Comparison of ENCODE assay signal across 8 cellular contexts in the genomic region with DNA sequence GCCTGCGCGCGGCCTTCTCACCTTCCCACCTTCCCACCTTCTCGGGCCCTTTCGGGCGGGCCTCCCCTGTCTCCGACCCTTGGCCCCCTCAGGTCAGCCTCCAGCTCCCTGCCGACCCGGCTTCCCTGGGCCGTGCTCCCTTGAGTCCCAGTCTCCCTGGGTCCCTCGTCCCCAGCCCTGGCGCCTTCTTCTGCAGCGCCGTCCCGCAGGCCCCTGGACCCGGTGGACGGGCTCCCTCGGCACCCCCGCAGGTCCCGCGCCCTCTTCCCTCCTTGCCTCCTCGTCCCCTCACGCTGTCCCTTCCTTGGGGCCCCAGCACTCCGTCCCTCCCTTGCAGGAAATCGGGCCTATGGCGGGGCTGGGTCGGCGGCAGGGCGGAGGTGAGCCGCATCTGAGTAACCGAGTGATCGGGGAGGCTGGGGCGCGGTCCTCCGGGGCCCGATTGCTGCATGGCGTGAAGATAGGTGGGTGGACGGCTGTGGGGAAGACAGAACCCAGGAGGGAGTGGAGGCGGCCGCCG. TPM values are rescaled to one million over a fixed set of nuclear protein-coding genes. Genes with fewer than 3 reads are reported as not detected.
DNase-seq lines count a peak whose midpoint lies in the region; ATAC-seq and TF ChIP-seq lines count a peak whose summit lies in the region.

No MANE protein-coding gene starts in this region.

- peak overlapping the region; percentile 96 for H3K9ac ChIP-seq in neural progenitor cell

- no peaks in the 10 kb centered on the region for H3K9me3 Mint-ChIP-seq in neural progenitor cell

- H3K27me3 ChIP-seq in neural progenitor cell: no peaks in the 10 kb centered on the region

- TF ChIP-seq CTCF in neural progenitor cell (IDR thresholded peaks at IDR 0.05): no peak

- H3F3A ChIP-seq in neural progenitor cell (ENCODE audit: low read depth): peaks cover 13% of the 10 kb centered on the region

- H3K27me3 Mint-ChIP-seq in neural progenitor cell (ENCODE audit: insufficient read depth, low read depth): peaks cover 6% of the 10 kb centered on the region

- H3K79me2 ChIP-seq in neural progenitor cell (ENCODE audit: low read depth): peaks cover 64% of the 10 kb centered on the region

- no peak overlapping the region for H3K27ac Mint-ChIP-seq in neural progenitor cell

- peak overlapping the region; percentile 85 for H3K4me2 ChIP-seq in neural progenitor cell

- peak; percentile 45 for DNase-seq in NCI-H748 (lab: John Stamatoyannopoulos, UW; ENCODE audit: unreplicated experiment)
- DNase-seq in NCI-H748 treated with DMSO at 0.1 percent for 48 hours (lab: John Stamatoyannopoulos, UW): no peak
- DNase-seq in activated CD8-positive, alpha-beta memory T cell treated with anti-CD3 and anti-CD28 coated beads, Interleukin-2, amount 50 U/mL, for 4 hours: peak; percentile 50
- DNase-seq in neural progenitor cell (ENCODE audit: low spot score): peak; percentile 40
- no peak for DNase-seq in DMS153 (lab: John Stamatoyannopoulos, UW)
- DNase-seq in superior temporal gyrus (ENCODE audit: extremely low spot score): no peak

- H2AFZ ChIP-seq in neural progenitor cell (replicated peaks): no peak overlapping the region

- peaks cover 31% of the 10 kb centered on the region for H3K4me1 Mint-ChIP-seq in neural progenitor cell

- peak; percentile 6 for ATAC-seq in HG03460 (IDR thresholded peaks at IDR 0.05; ENCODE audit: unreplicated experiment)
- ATAC-seq in esophagus mucosa: peak; percentile 36

- peaks cover 6% of the 10 kb centered on the region for H3K36me3 Mint-ChIP-seq in neural progenitor cell

- H3K4me3 ChIP-seq in neural progenitor cell: peak overlapping the region; percentile 97

- H3K4me3 Mint-ChIP-seq in neural progenitor cell: peak overlapping the region; percentile 94

- no peaks in the 10 kb centered on the region for H3K36me3 ChIP-seq in neural progenitor cell

- peak overlapping the region; percentile 47 for H3K27ac ChIP-seq in neural progenitor cell

- H3K9me3 ChIP-seq in neural progenitor cell (ENCODE audit: low read depth): no peaks in the 10 kb centered on the region

- peaks cover 11% of the 10 kb centered on the region for H3K4me1 ChIP-seq in neural progenitor cell

- H4K20me1 ChIP-seq in neural progenitor cell (ENCODE audit: low read depth): peaks cover 23% of the 10 kb centered on the region

RNA-seq across cellular contexts. Expression of gene ARPC5L, which starts 7.6 kb away (rescaled TPM):
- total RNA-seq in esophagus mucosa: 59.3 TPM
- 24.0 and 26.2 TPM in 2 replicates for total RNA-seq in neural progenitor cell (ENCODE audit: low replicate concordance)

RNA-seq across cellular contexts. Expression of gene RPL35, which starts 7.8 kb away (rescaled TPM):
- total RNA-seq in esophagus mucosa (1,741 TPM), neural progenitor cell (ENCODE audit: low replicate concordance) (2,408 and 2,553 TPM in 2 replicates)

RNA-seq across cellular contexts. Expression of gene WDR38, which starts 16.3 kb away (rescaled TPM):
- total RNA-seq in esophagus mucosa (not detected), neural progenitor cell (ENCODE audit: low replicate concordance) (not detected in 2 replicates)

Comparison
In these comparisons a context has a peak if more than half of its experiments do, and no peak if none do; other contexts are left out.
1. DNase-seq: peak in NCI-H748 (single experiment), activated CD8-positive, alpha-beta memory T cell treated with anti-CD3 and anti-CD28 coated beads, Interleukin-2, amount 50 U/mL, for 4 hours (single experiment) and neural progenitor cell (single experiment); none in NCI-H748 treated with DMSO at 0.1 percent for 48 hours (single experiment), DMS153 (single experiment) and superior temporal gyrus (single experiment).